ENCODE assay signal across 13 cellular contexts in the genomic region with DNA sequence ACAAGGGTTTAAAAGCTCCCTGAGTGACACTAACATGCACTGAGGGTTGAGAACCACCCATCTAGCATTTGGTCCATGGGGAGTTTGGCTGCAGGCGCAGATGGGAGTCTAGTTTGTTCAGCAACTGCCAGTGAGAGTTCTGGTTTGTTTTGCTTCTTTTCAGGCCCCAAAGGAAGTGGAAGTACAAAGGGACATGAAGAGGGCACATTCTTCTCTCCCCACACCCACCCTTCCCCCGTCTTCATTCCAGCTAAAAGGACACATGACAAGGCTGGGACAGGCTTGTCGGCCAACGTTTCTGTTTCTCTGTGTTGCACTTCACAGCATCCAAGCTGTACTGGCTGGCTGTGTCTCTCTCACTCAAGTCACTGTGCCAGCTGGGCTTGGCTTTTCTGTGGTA. TPM values are rescaled to one million over a fixed set of nuclear protein-coding genes. Genes with fewer than 3 reads are reported as not detected.
DNase-seq lines count a peak whose midpoint lies in the region; ATAC-seq and TF ChIP-seq lines count a peak whose summit lies in the region.
"Had no signal": no experiment of that assay in that cellular context is flagged by ENCODE, and none has a peak within 500 bp of the region (broad histone marks: within the 10 kb centered on the region; RNA-seq: fewer than 3 reads in every experiment).

No MANE protein-coding gene starts in this region.

- H3K4me3 ChIP-seq in tibial artery: no peak overlapping the region
- no peak overlapping the region for H3K4me3 ChIP-seq in esophagus squamous epithelium

- peak; percentile 89 for DNase-seq in globus pallidus (ENCODE audit: low spot score)
- no peak for DNase-seq in neural crest cell (ENCODE audit: low read depth, low spot score)
- peak; percentile 86 to 96 for DNase-seq in tibial artery
- DNase-seq in esophagus squamous epithelium (lab: John Stamatoyannopoulos, UW): no peak
- DNase-seq in left colon: no peak
- DNase-seq: activated CD4-positive, alpha-beta T cell treated with anti-CD3 and anti-CD28 coated beads for 48 hours; activated naive CD8-positive, alpha-beta T cell treated with anti-CD3 and anti-CD28 coated beads for 36 hours; Calu3; MV-4-11; NCI-H510A treated with DMSO at 0.1 percent for 48 hours had no signal

- peak overlapping the region; percentile 87 for H3K27ac ChIP-seq in angular gyrus (ENCODE audit: low read depth, low read length)
- H3K27ac ChIP-seq in tibial artery: peak overlapping the region; percentile 73 to 81
- peak overlapping the region in 2 of 4 donors; percentile 42 to 54 for H3K27ac ChIP-seq in esophagus squamous epithelium
- H3K27ac ChIP-seq: HL-60 had no signal

- no peak for TF ChIP-seq CTCF in neural crest cell (conservative IDR thresholded peaks at IDR 0.05)
- no peak for TF ChIP-seq CTCF in tibial artery (IDR thresholded peaks at IDR 0.05)
- TF ChIP-seq CTCF in esophagus squamous epithelium (IDR thresholded peaks at IDR 0.05): no peak

- H3K36me3 ChIP-seq in tibial artery (no peaks in the 10 kb centered on the region), esophagus squamous epithelium (no peaks in the 10 kb centered on the region)

- no peaks in the 10 kb centered on the region for H3K9me3 Mint-ChIP-seq in neural crest cell
- H3K9me3 Mint-ChIP-seq: activated naive CD8-positive, alpha-beta T cell treated with anti-CD3 and anti-CD28 coated beads for 36 hours had no signal

- no peaks in the 10 kb centered on the region for H3K27me3 Mint-ChIP-seq in neural crest cell (ENCODE audit: low read depth)
- H3K27me3 Mint-ChIP-seq: activated naive CD8-positive, alpha-beta T cell treated with anti-CD3 and anti-CD28 coated beads for 36 hours had no signal

- no peak for ATAC-seq in GM19351 (IDR thresholded peaks at IDR 0.05; ENCODE audit: unreplicated experiment)
- ATAC-seq in left colon: no peak

- H3K4me1 Mint-ChIP-seq in neural crest cell: peaks cover 21% of the 10 kb centered on the region

- no peak for TF ChIP-seq POLR2A in esophagus squamous epithelium (IDR thresholded peaks at IDR 0.05)

- intact Hi-C loops in tibial artery (cut with DNase I; ENCODE audit: low total_unique reads) (no loop called here), esophagus squamous epithelium (cut with DNase I) (no loop called here), left colon (cut with DNase I, micrococcal nuclease) (no loop called here)

- peak overlapping the region; percentile 17 for H3K4me3 Mint-ChIP-seq in neural crest cell
- H3K4me3 Mint-ChIP-seq: activated naive CD8-positive, alpha-beta T cell treated with anti-CD3 and anti-CD28 coated beads for 36 hours had no signal

- no peaks in the 10 kb centered on the region for H3K27me3 ChIP-seq in tibial artery
- H3K27me3 ChIP-seq in esophagus squamous epithelium: no peaks in the 10 kb centered on the region

- H3K4me1 ChIP-seq in tibial artery (peaks cover 7 to 69% (median 42%) of the 10 kb centered on the region in 4 donors), esophagus squamous epithelium (peaks cover 3 to 6% (median 4%) of the 10 kb centered on the region in 3 donors)

- 45 to 74% methylated on average over 4 of the region's 4 CpGs for WGBS in esophagus squamous epithelium, 2 donors

- H3K36me3 Mint-ChIP-seq in neural crest cell (ENCODE audit: low read depth): no peaks in the 10 kb centered on the region
- H3K36me3 Mint-ChIP-seq: activated naive CD8-positive, alpha-beta T cell treated with anti-CD3 and anti-CD28 coated beads for 36 hours had no signal

- H3K27ac Mint-ChIP-seq in neural crest cell (ENCODE audit: unreplicated experiment): peak overlapping the region; percentile 93
- H3K27ac Mint-ChIP-seq: activated naive CD8-positive, alpha-beta T cell treated with anti-CD3 and anti-CD28 coated beads for 36 hours had no signal

- H3K9me3 ChIP-seq in tibial artery (no peaks in the 10 kb centered on the region), esophagus squamous epithelium (no peaks in the 10 kb centered on the region)

RNA-seq across cellular contexts. Expression of gene ENDOD1, which starts 8.2 kb away (rescaled TPM):
- 12.3 and 12.5 TPM in 2 replicates for total RNA-seq in neural crest cell
- 10 to 100 TPM; 27.8 to 44.8 (median 35.9) TPM for total RNA-seq in esophagus squamous epithelium
- 100 to 1,000 TPM in 1 of 2 donors, 10 to 100 TPM in 1; 98.9 to 108 TPM for total RNA-seq in left colon

RNA-seq across cellular contexts. Expression of gene SRSF8, which starts 14.7 kb away (rescaled TPM):
- 32.5 and 40.4 TPM in 2 replicates for total RNA-seq in neural crest cell
- 10 to 100 TPM; 20.1 to 37.4 (median 22.2) TPM for total RNA-seq in esophagus squamous epithelium
- 10 to 100 TPM; 42.8 to 52.7 TPM for total RNA-seq in left colon

RNA-seq across cellular contexts. Expression of gene KDM4F, which starts 32.2 kb away (rescaled TPM):
- not detected in 2 replicates for total RNA-seq in neural crest cell
- total RNA-seq in esophagus squamous epithelium: not detected
- total RNA-seq in left colon: not detected
- total RNA-seq: activated naive CD8-positive, alpha-beta T cell treated with anti-CD3 and anti-CD28 coated beads for 36 hours; Calu3 had no signal

RNA-seq across cellular contexts. Expression of gene KDM4E, which starts 56.4 kb away (rescaled TPM):
- total RNA-seq in neural crest cell: not detected in 2 replicates
- not detected for total RNA-seq in esophagus squamous epithelium
- not detected for total RNA-seq in left colon
- total RNA-seq: activated naive CD8-positive, alpha-beta T cell treated with anti-CD3 and anti-CD28 coated beads for 36 hours; Calu3 had no signal

Comparison
In these comparisons a context has a peak if more than half of its experiments do, and no peak if none do; other contexts are left out.
1. DNase-seq: peak in globus pallidus (single experiment) and tibial artery (2 of 2); none in neural crest cell (single experiment), esophagus squamous epithelium (single experiment) and left colon (0 of 2).